In the genomic region with DNA sequence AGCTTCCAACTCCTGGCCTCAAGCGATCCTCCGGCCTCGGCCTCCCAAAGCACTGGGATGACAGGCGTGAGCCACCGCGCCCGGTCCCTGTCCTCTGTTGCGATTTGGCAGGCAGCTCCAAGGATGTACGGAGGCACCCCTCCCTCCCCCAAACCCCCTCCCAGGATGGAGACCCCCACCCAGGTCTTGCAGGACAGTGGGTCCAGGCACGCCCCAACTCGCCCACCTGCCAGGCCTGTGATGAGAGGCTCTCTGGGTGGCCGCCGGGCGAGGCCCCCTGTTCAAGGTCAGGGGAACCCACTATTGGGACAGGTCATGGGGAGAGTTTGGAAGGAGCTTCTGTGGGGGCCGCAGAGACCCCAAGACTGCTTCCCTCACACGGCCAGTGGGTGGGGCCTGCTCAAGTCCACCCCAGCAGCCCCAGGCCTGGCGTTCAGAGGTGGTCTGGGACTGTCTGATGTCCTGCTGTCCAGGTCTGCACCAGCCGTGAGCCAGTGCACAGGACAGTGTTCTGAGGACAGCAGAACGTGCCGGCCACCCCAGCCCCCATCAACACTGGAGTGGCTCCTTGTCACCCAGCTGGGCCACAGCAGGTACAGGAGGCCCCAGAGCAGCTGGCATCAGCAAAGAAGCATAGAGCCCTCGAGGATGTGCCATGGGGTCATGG, we compare ENCODE assay signal across 1 cellular context.
TF ChIP-seq lines count a peak whose summit lies in the region.

No MANE protein-coding gene starts in this region.

TF ChIP-seq in GM12878, 131 proteins besides CTCF, POLR2A, EP300 and RAD21:
- TF ChIP-seq WRNIP1 (IDR thresholded peaks at IDR 0.05; ENCODE audit: borderline replicate concordance, low read depth, low read length) (no peak), POU2F2 (IDR thresholded peaks at IDR 0.05; ENCODE audit: borderline replicate concordance, low read depth, low read length) (no peak), TAF1 (IDR thresholded peaks at IDR 0.05; ENCODE audit: borderline replicate concordance, low read depth, low read length) (no peak)
- TF ChIP-seq, protein P1, sequence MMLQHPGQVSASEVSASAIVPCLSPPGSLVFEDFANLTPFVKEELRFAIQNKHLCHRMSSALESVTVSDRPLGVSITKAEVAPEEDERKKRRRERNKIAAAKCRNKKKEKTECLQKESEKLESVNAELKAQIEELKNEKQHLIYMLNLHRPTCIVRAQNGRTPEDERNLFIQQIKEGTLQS (IDR thresholded peaks at IDR 0.05; ENCODE audit: borderline replicate concordance, extremely low read depth, low read depth, low read length): no peak
- TF ChIP-seq, protein P2, sequence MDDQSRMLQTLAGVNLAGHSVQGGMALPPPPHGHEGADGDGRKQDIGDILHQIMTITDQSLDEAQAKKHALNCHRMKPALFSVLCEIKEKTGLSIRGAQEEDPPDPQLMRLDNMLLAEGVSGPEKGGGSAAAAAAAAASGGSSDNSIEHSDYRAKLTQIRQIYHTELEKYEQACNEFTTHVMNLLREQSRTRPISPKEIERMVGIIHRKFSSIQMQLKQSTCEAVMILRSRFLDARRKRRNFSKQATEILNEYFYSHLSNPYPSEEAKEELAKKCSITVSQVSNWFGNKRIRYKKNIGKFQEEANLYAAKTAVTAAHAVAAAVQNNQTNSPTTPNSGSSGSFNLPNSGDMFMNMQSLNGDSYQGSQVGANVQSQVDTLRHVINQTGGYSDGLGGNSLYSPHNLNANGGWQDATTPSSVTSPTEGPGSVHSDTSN (IDR thresholded peaks at IDR 0.05; ENCODE audit: insufficient replicate concordance, low read depth, low read length): no peak
- TF ChIP-seq, protein P3, sequence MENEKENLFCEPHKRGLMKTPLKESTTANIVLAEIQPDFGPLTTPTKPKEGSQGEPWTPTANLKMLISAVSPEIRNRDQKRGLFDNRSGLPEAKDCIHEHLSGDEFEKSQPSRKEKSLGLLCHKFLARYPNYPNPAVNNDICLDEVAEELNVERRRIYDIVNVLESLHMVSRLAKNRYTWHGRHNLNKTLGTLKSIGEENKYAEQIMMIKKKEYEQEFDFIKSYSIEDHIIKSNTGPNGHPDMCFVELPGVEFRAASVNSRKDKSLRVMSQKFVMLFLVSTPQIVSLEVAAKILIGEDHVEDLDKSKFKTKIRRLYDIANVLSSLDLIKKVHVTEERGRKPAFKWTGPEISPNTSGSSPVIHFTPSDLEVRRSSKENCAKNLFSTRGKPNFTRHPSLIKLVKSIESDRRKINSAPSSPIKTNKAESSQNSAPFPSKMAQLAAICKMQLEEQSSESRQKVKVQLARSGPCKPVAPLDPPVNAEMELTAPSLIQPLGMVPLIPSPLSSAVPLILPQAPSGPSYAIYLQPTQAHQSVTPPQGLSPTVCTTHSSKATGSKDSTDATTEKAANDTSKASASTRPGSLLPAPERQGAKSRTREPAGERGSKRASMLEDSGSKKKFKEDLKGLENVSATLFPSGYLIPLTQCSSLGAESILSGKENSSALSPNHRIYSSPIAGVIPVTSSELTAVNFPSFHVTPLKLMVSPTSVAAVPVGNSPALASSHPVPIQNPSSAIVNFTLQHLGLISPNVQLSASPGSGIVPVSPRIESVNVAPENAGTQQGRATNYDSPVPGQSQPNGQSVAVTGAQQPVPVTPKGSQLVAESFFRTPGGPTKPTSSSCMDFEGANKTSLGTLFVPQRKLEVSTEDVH (IDR thresholded peaks at IDR 0.05; ENCODE audit: low read depth, partially characterized antibody): no peak
